ENCODE assay signal across 17 cellular contexts in the genomic region with DNA sequence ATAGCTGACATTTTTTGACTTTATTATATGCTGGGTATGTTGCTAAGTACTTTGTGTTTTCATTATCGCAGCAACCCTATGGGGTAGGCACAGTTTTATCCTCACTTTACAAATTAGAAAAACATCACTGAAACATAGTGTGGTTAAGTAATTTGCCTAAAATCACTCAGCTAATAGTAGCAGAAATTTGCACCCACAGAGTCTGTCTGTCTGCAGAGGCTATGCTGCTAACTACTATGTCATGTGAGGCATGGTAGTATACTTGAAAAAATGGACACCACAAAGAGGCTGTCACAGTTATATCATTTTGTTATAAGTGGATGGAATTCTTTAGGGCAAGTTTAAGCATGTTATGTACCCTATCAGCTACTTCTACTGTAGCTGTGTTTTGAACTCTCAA.
A peak's percentile ranks its signal among the peaks of the same experiment; 100 is the strongest.
DNase-seq lines count a peak whose midpoint lies in the region; ATAC-seq and TF ChIP-seq lines count a peak whose summit lies in the region.
"Had no signal": no experiment of that assay in that cellular context is flagged by ENCODE, and none has a peak within 500 bp of the region (broad histone marks: within the 10 kb centered on the region; RNA-seq: fewer than 3 reads in every experiment).

No MANE protein-coding gene starts in this region.

- H3K27me3 Mint-ChIP-seq in T-helper 17 cell = no peaks in the 10 kb centered on the region
- H3K27me3 Mint-ChIP-seq: activated naive CD8-positive, alpha-beta T cell treated with anti-CD3 and anti-CD28 coated beads, Interleukin-2, amount 50 U/mL, for 24 hours; dendritic cell treated with granulocyte-macrophage colony-stimulating factor and Interleukin-4, amounts not matched to agents 40 ng/mL and 50 ng/mL, for 4 days; naive B cell had no signal

- no peak overlapping the region for H3K4me3 Mint-ChIP-seq in T-helper 17 cell
- H3K4me3 Mint-ChIP-seq: activated naive CD8-positive, alpha-beta T cell treated with anti-CD3 and anti-CD28 coated beads, Interleukin-2, amount 50 U/mL, for 24 hours; dendritic cell treated with granulocyte-macrophage colony-stimulating factor and Interleukin-4, amounts not matched to agents 40 ng/mL and 50 ng/mL, for 4 days; naive B cell had no signal

- no peaks in the 10 kb centered on the region for H3K36me3 Mint-ChIP-seq in T-helper 17 cell (ENCODE audit: low read depth)
- H3K36me3 Mint-ChIP-seq: naive B cell had no signal

- no peak for TF ChIP-seq CTCF in GM20000 (IDR thresholded peaks at IDR 0.05; ENCODE audit: extremely low read depth, missing control alignments)
- no peak for TF ChIP-seq CTCF in RWPE2 (IDR thresholded peaks at IDR 0.05; ENCODE audit: poor library complexity, severe bottlenecking)

- peaks cover 11% of the 10 kb centered on the region for H3K4me1 ChIP-seq in RWPE2 (ENCODE audit: insufficient read depth, poor library complexity, severe bottlenecking)

- no peak overlapping the region for H3K27ac Mint-ChIP-seq in T-helper 17 cell
- H3K27ac Mint-ChIP-seq: activated naive CD8-positive, alpha-beta T cell treated with anti-CD3 and anti-CD28 coated beads, Interleukin-2, amount 50 U/mL, for 24 hours; dendritic cell treated with granulocyte-macrophage colony-stimulating factor and Interleukin-4, amounts not matched to agents 40 ng/mL and 50 ng/mL, for 4 days; naive B cell had no signal

- H3K27ac ChIP-seq in RWPE2 (ENCODE audit: poor library complexity, severe bottlenecking) = no peak overlapping the region
- H3K27ac ChIP-seq: C4-2B had no signal

- H3K9me3 ChIP-seq in RWPE2 (ENCODE audit: severe bottlenecking) (no peaks in the 10 kb centered on the region), T-helper 17 cell (ENCODE audit: control insufficient read depth, low read length, poor library complexity, severe bottlenecking) (no peaks in the 10 kb centered on the region)

- H3K4me1 Mint-ChIP-seq in T-helper 17 cell = peaks cover 3% of the 10 kb centered on the region

- peaks cover 18% of the 10 kb centered on the region for H3K36me3 ChIP-seq in RWPE2 (ENCODE audit: low read depth)

- ATAC-seq in GM18511 (IDR thresholded peaks at IDR 0.05; ENCODE audit: unreplicated experiment) = peak; percentile 78
- peak; percentile 90 for ATAC-seq in HG02885 (IDR thresholded peaks at IDR 0.05; ENCODE audit: poor library complexity, unreplicated experiment)
- ATAC-seq in RWPE2 (ENCODE audit: low read depth) = peak; percentile 51; the same call in 2 of the 3 replicates
- ATAC-seq in T-helper 17 cell = no peak
- ATAC-seq: activated naive CD8-positive, alpha-beta T cell treated with anti-CD3 and anti-CD28 coated beads, Interleukin-2, amount 50 U/mL, for 24 hours had no signal

- H3K4me3 ChIP-seq in RWPE2 (ENCODE audit: severe bottlenecking) = no peak overlapping the region

- no peaks in the 10 kb centered on the region for H3K27me3 ChIP-seq in RWPE2 (ENCODE audit: insufficient read depth, poor library complexity, severe bottlenecking)

- DNase-seq in GM20000 (ENCODE audit: low spot score) (peak; percentile 3), RWPE2 (ENCODE audit: low spot score) (no peak), T-helper 1 cell (no peak), T-helper 17 cell (no peak)
- DNase-seq in stimulated activated CD4-positive, alpha-beta T cell treated with anti-CD3 and anti-CD28 coated beads, Interleukin-1b, Interleukin-23, amount 100 ng/mL, for 48 hours = no peak
- DNase-seq in stimulated activated CD4-positive, alpha-beta T cell treated with anti-CD3 and anti-CD28 coated beads, Interleukin-4, amount 100 ng/mL, for 4 hours = no peak
- DNase-seq: activated naive CD8-positive, alpha-beta T cell treated with anti-CD3 and anti-CD28 coated beads, Interleukin-2, amount 50 U/mL, for 24 hours; foreskin melanocyte; GDM1; IMR-90; kidney glomerular epithelial cell; naive B cell; NCI-H1694 had no signal
